ENCODE assay signal across 11 cellular contexts in genomic region chr16:10982430-10983174, GRCh38. TPM values are rescaled to one million over a fixed set of nuclear protein-coding genes. Genes with fewer than 3 reads are reported as not detected.
DNase-seq lines count a peak whose midpoint lies in the region; ATAC-seq and TF ChIP-seq lines count a peak whose summit lies in the region.
"Had no signal": no experiment of that assay in that cellular context is flagged by ENCODE, and none has a peak within 500 bp of the region (broad histone marks: within the 10 kb centered on the region; RNA-seq: fewer than 3 reads in every experiment).

No MANE protein-coding gene starts in this region.

- no peak for TF ChIP-seq CTCF in natural killer cell (IDR thresholded peaks at IDR 0.05)
- no peak for TF ChIP-seq CTCF in upper lobe of right lung (IDR thresholded peaks at IDR 0.05)

- H3K4me1 ChIP-seq in upper lobe of right lung, result peaks cover 17% of the 10 kb centered on the region

- no peak for DNase-seq in natural killer cell treated with Interleukin-12 subunit alpha and Interleukin-12 subunit beta and Interleukin-15 and Interleukin-18, amount 100 ng/mL, for 72 hours (ENCODE audit: low spot score)
- DNase-seq in natural killer cell (no peak), dermis blood vessel endothelial cell (peak; percentile 19), upper lobe of right lung (no peak), NCI-H146 treated with DMSO at 0.1 percent for 48 hours (lab: John Stamatoyannopoulos, UW; ENCODE audit: unreplicated experiment) (no peak), HK-2 (ENCODE audit: unreplicated experiment) (no peak), NCI-H1048 (lab: John Stamatoyannopoulos, UW) (no peak)

- H3K27me3 ChIP-seq in upper lobe of right lung, result no peaks in the 10 kb centered on the region
- H3K27me3 ChIP-seq: ascending aorta, gastroesophageal sphincter had no signal

- no peaks in the 10 kb centered on the region for H3K9me3 ChIP-seq in upper lobe of right lung
- H3K9me3 ChIP-seq: ascending aorta, gastroesophageal sphincter had no signal

- no peaks in the 10 kb centered on the region for H3K27me3 Mint-ChIP-seq in natural killer cell treated with Interleukin-12 subunit alpha and Interleukin-12 subunit beta and Interleukin-15 and Interleukin-18, amount 100 ng/mL, for 72 hours
- no peaks in the 10 kb centered on the region for H3K27me3 Mint-ChIP-seq in natural killer cell (ENCODE audit: low read depth in 2 of 2)
- H3K27me3 Mint-ChIP-seq: CD4-positive, alpha-beta T cell had no signal

- peaks cover 45% of the 10 kb centered on the region for H3K36me3 ChIP-seq in upper lobe of right lung

- no peaks in the 10 kb centered on the region for H3K9me3 Mint-ChIP-seq in natural killer cell treated with Interleukin-12 subunit alpha and Interleukin-12 subunit beta and Interleukin-15 and Interleukin-18, amount 100 ng/mL, for 72 hours
- H3K9me3 Mint-ChIP-seq in natural killer cell, result no peaks in the 10 kb centered on the region
- H3K9me3 Mint-ChIP-seq: CD4-positive, alpha-beta T cell had no signal

- intact Hi-C loops in natural killer cell (cut with micrococcal nuclease) (no loop called here), upper lobe of right lung (cut with DNase I) (no loop called here)

- peak overlapping the region; percentile 88 for H3K4me3 Mint-ChIP-seq in natural killer cell treated with Interleukin-12 subunit alpha and Interleukin-12 subunit beta and Interleukin-15 and Interleukin-18, amount 100 ng/mL, for 72 hours
- no peak overlapping the region for H3K4me3 Mint-ChIP-seq in natural killer cell
- H3K4me3 Mint-ChIP-seq: CD4-positive, alpha-beta T cell had no signal

- H3K36me3 Mint-ChIP-seq in natural killer cell treated with Interleukin-12 subunit alpha and Interleukin-12 subunit beta and Interleukin-15 and Interleukin-18, amount 100 ng/mL, for 72 hours, result peaks cover 26% of the 10 kb centered on the region
- no peaks in the 10 kb centered on the region for H3K36me3 Mint-ChIP-seq in natural killer cell

- peaks cover 54 to 61% of the 10 kb centered on the region in 2 donors for H3K4me1 Mint-ChIP-seq in natural killer cell treated with Interleukin-12 subunit alpha and Interleukin-12 subunit beta and Interleukin-15 and Interleukin-18, amount 100 ng/mL, for 72 hours (ENCODE audit: low read depth in 2 of 2)
- H3K4me1 Mint-ChIP-seq in natural killer cell, result peaks cover 6% of the 10 kb centered on the region in 2 donors

- H3K27ac ChIP-seq in upper lobe of right lung, result no peak overlapping the region
- H3K27ac ChIP-seq: ascending aorta had no signal

- H3K4me3 ChIP-seq in upper lobe of right lung, result no peak overlapping the region
- H3K4me3 ChIP-seq: ascending aorta, gastroesophageal sphincter had no signal

- peak in 1 of 2 donors; percentile 69 for ATAC-seq in natural killer cell treated with Interleukin-12 subunit alpha and Interleukin-12 subunit beta and Interleukin-15 and Interleukin-18, amount 100 ng/mL, for 72 hours
- ATAC-seq in natural killer cell (no peak), HG03097 (IDR thresholded peaks at IDR 0.05; ENCODE audit: low FRiP score, unreplicated experiment) (peak; percentile 40), upper lobe of right lung (no peak)
- ATAC-seq: gastroesophageal sphincter had no signal

- H3K27ac Mint-ChIP-seq in natural killer cell treated with Interleukin-12 subunit alpha and Interleukin-12 subunit beta and Interleukin-15 and Interleukin-18, amount 100 ng/mL, for 72 hours, result peak overlapping the region; percentile 77 to 92
- H3K27ac Mint-ChIP-seq in natural killer cell, result no peak overlapping the region
- H3K27ac Mint-ChIP-seq: CD4-positive, alpha-beta T cell had no signal

RNA-seq across cellular contexts. Expression of gene CLEC16A, which starts 38.2 kb away (rescaled TPM):
- 10 to 100 TPM; 42.5 to 60.2 TPM for total RNA-seq in natural killer cell treated with Interleukin-12 subunit alpha and Interleukin-12 subunit beta and Interleukin-15 and Interleukin-18, amount 100 ng/mL, for 72 hours
- total RNA-seq in natural killer cell (10 to 100 TPM; 35.9 to 50.5 (median 37.4) TPM), dermis blood vessel endothelial cell (22.1 and 22.8 TPM in 2 replicates), upper lobe of right lung (36.9 TPM)

RNA-seq across cellular contexts. Expression of gene DEXI, which starts 40.3 kb away (rescaled TPM):
- total RNA-seq in natural killer cell treated with Interleukin-12 subunit alpha and Interleukin-12 subunit beta and Interleukin-15 and Interleukin-18, amount 100 ng/mL, for 72 hours, result 10 to 100 TPM; 20.7 to 36.3 TPM
- total RNA-seq in natural killer cell (10 to 100 TPM in 2 of 3 donors, 1 to 10 TPM in 1; 8.7 to 15.2 (median 14.4) TPM), dermis blood vessel endothelial cell (42.8 and 65.3 TPM in 2 replicates), upper lobe of right lung (36.3 TPM)

Comparison
In these comparisons a context has a peak if more than half of its experiments do, and no peak if none do; other contexts are left out.
1. H3K27ac Mint-ChIP-seq: peak in natural killer cell treated with Interleukin-12 subunit alpha and Interleukin-12 subunit beta and Interleukin-15 and Interleukin-18, amount 100 ng/mL, for 72 hours (2 of 2); none in natural killer cell (0 of 2).